In the genomic region with DNA sequence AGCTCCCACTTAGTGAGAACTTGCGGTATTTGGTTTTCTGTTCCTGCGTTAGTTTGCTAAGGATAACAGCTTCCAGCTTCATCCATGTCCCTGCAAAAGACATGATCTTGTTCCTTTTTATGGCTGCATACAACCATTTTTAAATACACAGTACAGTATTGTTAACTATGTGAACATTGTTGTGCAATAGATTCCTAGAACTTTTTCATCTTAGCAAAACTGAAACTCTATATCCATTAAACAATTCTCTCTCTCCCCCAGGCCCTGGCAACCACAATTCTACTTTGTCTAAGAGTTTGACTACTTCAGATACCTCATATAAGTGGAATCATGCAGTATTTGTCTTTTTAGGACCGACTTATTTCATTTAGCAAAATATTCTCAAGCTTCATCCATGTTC, we compare ENCODE assay signal across 8 cellular contexts.
"Had no signal": no experiment of that assay in that cellular context is flagged by ENCODE, and none has a peak within 500 bp of the region (broad histone marks: within the 10 kb centered on the region; RNA-seq: fewer than 3 reads in every experiment).

No MANE protein-coding gene starts in this region.

- H3K27ac Mint-ChIP-seq: HFFc6, IgD-negative memory B cell had no signal

- H3K36me3 ChIP-seq: HAP-1 had no signal

- H3K4me3 Mint-ChIP-seq: HFFc6, IgD-negative memory B cell had no signal

- H3K9me3 Mint-ChIP-seq: HFFc6, IgD-negative memory B cell had no signal

- H3K4me3 ChIP-seq: GM23248, HAP-1 had no signal

- DNase-seq: GM23248, GOT3, H7, HFFc6 had no signal

- H3K4me1 Mint-ChIP-seq: IgD-negative memory B cell had no signal

- ATAC-seq: HCT116 had no signal

- H3K9ac ChIP-seq: GM23248 had no signal

- FAIRE-seq: HTR-8/SVneo had no signal

- H2AFZ ChIP-seq: GM23248 had no signal

- H3K9me3 ChIP-seq: HAP-1 had no signal

- H3K27ac ChIP-seq: GM23248 had no signal
